In genomic region chr1:186375152-186375928, GRCh38 we compare ENCODE assay signal across 8 cellular contexts. TPM values are rescaled to one million over a fixed set of nuclear protein-coding genes. Genes with fewer than 3 reads are reported as not detected.
DNase-seq lines count a peak whose midpoint lies in the region; ATAC-seq and TF ChIP-seq lines count a peak whose summit lies in the region.

Gene ODR4 (plus strand): TSS chr1:186375838. CDS start chr1:186379786, 3,948 bp downstream.
Gene TPR (minus strand): TSS chr1:186375253. CDS start chr1:186375028, 225 bp downstream.

- H3K36me3 ChIP-seq in HUES64 (ENCODE audit: insufficient read depth, low read length) (peaks cover 44% of the 10 kb centered on the region), OCI-LY1 (ENCODE audit: insufficient read depth, low read length) (peaks cover 35% of the 10 kb centered on the region)

- H3K79me2 ChIP-seq in OCI-LY1 (ENCODE audit: insufficient read depth, low read length) = peaks cover 44% of the 10 kb centered on the region

- H3K27me3 Mint-ChIP-seq in endothelial cell (ENCODE audit: unreplicated experiment) = peaks cover 3% of the 10 kb centered on the region

- no peaks in the 10 kb centered on the region for H3K27me3 ChIP-seq in HUES64 (ENCODE audit: insufficient read depth, low read length)
- H3K27me3 ChIP-seq in OCI-LY1 (ENCODE audit: insufficient read depth, low read length) = no peaks in the 10 kb centered on the region

- DNase-seq in D341Med (ENCODE audit: low spot score) (peak; percentile 96), endothelial cell (ENCODE audit: low spot score) (peak; percentile 96), midbrain (lab: John Stamatoyannopoulos, UW) (peak; percentile 100)
- peak; percentile 96 for DNase-seq in activated CD8-positive, alpha-beta memory T cell treated with anti-CD3 and anti-CD28 coated beads, Interleukin-2, amount 50 U/mL, for 48 hours
- DNase-seq in stimulated activated CD8-positive, alpha-beta memory T cell treated with anti-CD3 and anti-CD28 coated beads, Interleukin-2, amount 100 ng/mL, for 48 hours (ENCODE audit: low read depth in 2 of 2) = peak; percentile 89 to 95

- no peaks in the 10 kb centered on the region for H3F3A ChIP-seq in OCI-LY1 (ENCODE audit: insufficient read depth, low read length)

- H3K4me1 Mint-ChIP-seq in endothelial cell (ENCODE audit: unreplicated experiment) = peaks cover 4% of the 10 kb centered on the region

- H3K9me3 Mint-ChIP-seq in endothelial cell (ENCODE audit: unreplicated experiment) = no peaks in the 10 kb centered on the region

- peak; percentile 84 for ATAC-seq in GM21423 (IDR thresholded peaks at IDR 0.05; ENCODE audit: unreplicated experiment)

- H3K9me3 ChIP-seq in HUES64 (ENCODE audit: insufficient read depth, low read depth, low read length) (no peaks in the 10 kb centered on the region), OCI-LY1 (ENCODE audit: low read length) (no peaks in the 10 kb centered on the region)

- peak within 1 kb of the TSS; percentile 82 for H3K4me2 ChIP-seq in OCI-LY1 (ENCODE audit: low read length)

- under 1% methylated on average over 60 of the region's 60 CpGs for WGBS in HUES64

- peaks cover 15% of the 10 kb centered on the region for H3K36me3 Mint-ChIP-seq in endothelial cell (ENCODE audit: low read depth, unreplicated experiment)

- H3K4me3 Mint-ChIP-seq in endothelial cell (ENCODE audit: unreplicated experiment) = peak within 1 kb of the TSS; percentile 100

- peak within 1 kb of the TSS; percentile 99 for H3K4me3 ChIP-seq in HUES64 (ENCODE audit: low read length)
- peak within 1 kb of the TSS; percentile 89 for H3K4me3 ChIP-seq in OCI-LY1 (ENCODE audit: low read depth, low read length, poor library complexity, severe bottlenecking)

- H3K9ac ChIP-seq in HUES64 (ENCODE audit: low read depth, low read length) = peak within 1 kb of the TSS; percentile 92
- H3K9ac ChIP-seq in OCI-LY1 (ENCODE audit: low read length) = peak within 1 kb of the TSS; percentile 82

- no peaks in the 10 kb centered on the region for H4K20me1 ChIP-seq in OCI-LY1 (ENCODE audit: insufficient read depth, low read length)

- peak within 1 kb of the TSS; percentile 85 for H2AFZ ChIP-seq in OCI-LY1 (ENCODE audit: low read length)

- H3K9me2 ChIP-seq in OCI-LY1 (ENCODE audit: low read depth, low read length) = no peaks in the 10 kb centered on the region

- peak within 1 kb of the TSS; percentile 96 for H3K27ac ChIP-seq in HUES64 (ENCODE audit: low read depth, low read length)
- H3K27ac ChIP-seq in OCI-LY1 (ENCODE audit: low read depth, low read length, poor library complexity, severe bottlenecking) = peak within 1 kb of the TSS; percentile 77

- peak within 1 kb of the TSS; percentile 98 for H3K27ac Mint-ChIP-seq in endothelial cell (ENCODE audit: unreplicated experiment)

- peak; percentile 100 for TF ChIP-seq CTCF in OCI-LY1 (IDR thresholded peaks at IDR 0.05; ENCODE audit: low read length)
- TF ChIP-seq CTCF in endothelial cell (IDR thresholded peaks at IDR 0.05; ENCODE audit: unreplicated experiment) = peak; percentile 83

- H3K4me1 ChIP-seq in HUES64 (ENCODE audit: insufficient read depth, low read length) (peaks cover 14% of the 10 kb centered on the region), OCI-LY1 (ENCODE audit: insufficient read depth, low read length, severe bottlenecking) (peaks cover 27% of the 10 kb centered on the region)

RNA-seq across cellular contexts. Expression of gene ODR4, which starts in this region (rescaled TPM):
- 13.9 TPM for polyA plus RNA-seq in HUES64 (2013, experiment 1 of 2)
- polyA plus RNA-seq in HUES64 (2013, experiment 2 of 2) = 15.8 TPM
- 19.3 TPM for total RNA-seq in endothelial cell (ENCODE audit: unreplicated experiment)

RNA-seq across cellular contexts. Expression of gene TPR, which starts in this region (rescaled TPM):
- polyA plus RNA-seq in HUES64 (2013, experiment 1 of 2) = 50.5 TPM
- polyA plus RNA-seq in HUES64 (2013, experiment 2 of 2) = 52.6 TPM
- total RNA-seq in endothelial cell (ENCODE audit: unreplicated experiment) = 153 TPM

Comparison
In these comparisons a context has a peak if more than half of its experiments do, and no peak if none do; other contexts are left out.
1. Peak in every context shown above with its lines: DNase-seq, ATAC-seq, H3K4me3 ChIP-seq and H3K27ac ChIP-seq.